Comparison of ENCODE assay signal across 8 cellular contexts in genomic region chr16:14070877-14071575, GRCh38. TPM values are rescaled to one million over a fixed set of nuclear protein-coding genes. Genes with fewer than 3 reads are reported as not detected.
DNase-seq lines count a peak whose midpoint lies in the region; ATAC-seq, FAIRE-seq and TF ChIP-seq lines count a peak whose summit lies in the region.

A gene with protein sequence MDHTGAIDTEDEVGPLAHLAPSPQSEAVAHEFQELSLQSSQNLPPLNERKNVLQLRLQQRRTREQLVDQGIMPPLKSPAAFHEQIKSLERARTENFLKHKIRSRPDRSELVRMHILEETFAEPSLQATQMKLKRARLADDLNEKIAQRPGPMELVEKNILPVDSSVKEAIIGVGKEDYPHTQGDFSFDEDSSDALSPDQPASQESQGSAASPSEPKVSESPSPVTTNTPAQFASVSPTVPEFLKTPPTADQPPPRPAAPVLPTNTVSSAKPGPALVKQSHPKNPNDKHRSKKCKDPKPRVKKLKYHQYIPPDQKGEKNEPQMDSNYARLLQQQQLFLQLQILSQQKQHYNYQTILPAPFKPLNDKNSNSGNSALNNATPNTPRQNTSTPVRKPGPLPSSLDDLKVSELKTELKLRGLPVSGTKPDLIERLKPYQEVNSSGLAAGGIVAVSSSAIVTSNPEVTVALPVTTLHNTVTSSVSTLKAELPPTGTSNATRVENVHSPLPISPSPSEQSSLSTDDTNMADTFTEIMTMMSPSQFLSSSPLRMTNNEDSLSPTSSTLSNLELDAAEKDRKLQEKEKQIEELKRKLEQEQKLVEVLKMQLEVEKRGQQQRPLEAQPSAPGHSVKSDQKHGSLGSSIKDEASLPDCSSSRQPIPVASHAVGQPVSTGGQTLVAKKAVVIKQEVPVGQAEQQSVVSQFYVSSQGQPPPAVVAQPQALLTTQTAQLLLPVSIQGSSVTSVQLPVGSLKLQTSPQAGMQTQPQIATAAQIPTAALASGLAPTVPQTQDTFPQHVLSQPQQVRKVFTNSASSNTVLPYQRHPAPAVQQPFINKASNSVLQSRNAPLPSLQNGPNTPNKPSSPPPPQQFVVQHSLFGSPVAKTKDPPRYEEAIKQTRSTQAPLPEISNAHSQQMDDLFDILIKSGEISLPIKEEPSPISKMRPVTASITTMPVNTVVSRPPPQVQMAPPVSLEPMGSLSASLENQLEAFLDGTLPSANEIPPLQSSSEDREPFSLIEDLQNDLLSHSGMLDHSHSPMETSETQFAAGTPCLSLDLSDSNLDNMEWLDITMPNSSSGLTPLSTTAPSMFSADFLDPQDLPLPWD (plus strand): TSS chr16:14071319. CDS start chr16:14140607, 69,288 bp downstream.

- no peak for FAIRE-seq in frontal cortex (lab: Jason Lieb, UNC)

- no peak for TF ChIP-seq CTCF in neutrophil (IDR thresholded peaks at IDR 0.05)
- TF ChIP-seq CTCF in subcutaneous adipose tissue (IDR thresholded peaks at IDR 0.05; ENCODE audit: low read depth) = no peak

- H3K4me1 ChIP-seq in SJCRH30 (no peaks in the 10 kb centered on the region), neutrophil (ENCODE audit: control insufficient read depth in 1 of 2, insufficient read depth in 1 of 2, low read depth in 1 of 2, low read length in 1 of 2) (peaks cover 8 to 12% of the 10 kb centered on the region in 2 experiments)

- peak; percentile 61 for DNase-seq in DMS79 (lab: John Stamatoyannopoulos, UW)
- DNase-seq in Jurkat, Clone E6-1 (ENCODE audit: low read depth, low spot score) = peak; percentile 14
- peak; percentile 80 for DNase-seq in SJCRH30
- DNase-seq in activated naive CD4-positive, alpha-beta T cell treated with Interleukin-2 at 50 U/mL for 16 hours = peak; percentile 79
- peak; percentile 74 to 80 for DNase-seq in frontal cortex (ENCODE audit: low spot score in 2 of 2)

- H3K27me3 ChIP-seq in SJCRH30 = no peaks in the 10 kb centered on the region
- H3K27me3 ChIP-seq in neutrophil = peaks cover 48% of the 10 kb centered on the region

- H3K4me3 ChIP-seq in Jurkat, Clone E6-1 (ENCODE audit: low read length) = peak within 1 kb of the TSS; percentile 75
- H3K4me3 ChIP-seq in SJCRH30 (peak within 1 kb of the TSS; percentile 96), neutrophil (ENCODE audit: low read depth in 1 of 2, low read length in 1 of 2) (peak within 1 kb of the TSS; percentile 54 to 65)

- H3K9me3 ChIP-seq in SJCRH30 (replicated peaks) = no peaks in the 10 kb centered on the region
- no peaks in the 10 kb centered on the region for H3K9me3 ChIP-seq in neutrophil

- ATAC-seq in GM21576 (IDR thresholded peaks at IDR 0.05; ENCODE audit: unreplicated experiment) = peak; percentile 71

- no peaks in the 10 kb centered on the region for H3K36me3 ChIP-seq in SJCRH30
- no peaks in the 10 kb centered on the region for H3K36me3 ChIP-seq in neutrophil

- H3K27ac ChIP-seq in SJCRH30 (peak within 1 kb of the TSS; percentile 46), neutrophil (no peak within 1 kb of the TSS)

RNA-seq across cellular contexts. Expression of the gene that starts here (rescaled TPM):
- 13.4 TPM for polyA plus RNA-seq in Jurkat, Clone E6-1 (2012; ENCODE audit: insufficient read depth, insufficient read length)
- 10.3 and 16.1 TPM in 2 replicates for total RNA-seq in SJCRH30 (2014; rRNA removed; shearing (Covaris generic))
- total RNA-seq in frontal cortex (37.5 TPM), subcutaneous adipose tissue (10 to 100 TPM; 48.1 to 92.1 (median 66.9) TPM)

Comparison
In these comparisons a context has a peak if more than half of its experiments do, and no peak if none do; other contexts are left out.
1. DNase-seq: peak in every context shown above with its lines; median percentile 80 in SJCRH30; 79 in activated naive CD4-positive, alpha-beta T cell treated with Interleukin-2 at 50 U/mL for 16 hours; 77 in frontal cortex; 61 in DMS79; 14 in Jurkat, Clone E6-1.